Comparison of ENCODE assay signal across 1 cellular context in genomic region chr1:50930965-50931737, GRCh38.
TF ChIP-seq lines count a peak whose summit lies in the region.

No MANE protein-coding gene starts in this region.

TF ChIP-seq in K562, 482 proteins besides CTCF, POLR2A, EP300 and RAD21 (continued from another document):
- TF ChIP-seq BCLAF1 (IDR thresholded peaks at IDR 0.05; ENCODE audit: borderline replicate concordance in 1 of 2, control insufficient read depth in 1 of 2, low read depth in 2 of 2, low read length in 1 of 2) (no peak), ZNF175 (CRISPR knock-in tag; IDR thresholded peaks at IDR 0.05; ENCODE audit: low read depth) (no peak), SMAD4 (CRISPR knock-in tag; conservative IDR thresholded peaks at IDR 0.05) (0 out of 2 replicates have a peak, but pooled peaks have one; percentile 23), MCM2 (IDR thresholded peaks at IDR 0.05; ENCODE audit: low read depth) (no peak), BACH1 (tag; IDR thresholded peaks at IDR 0.05) (no peak), ZC3H8 (IDR thresholded peaks at IDR 0.05) (no peak), HNRNPK (IDR thresholded peaks at IDR 0.05; ENCODE audit: low read depth, low read length, poor library complexity, severe bottlenecking) (no peak), MITF (IDR thresholded peaks at IDR 0.05) (peak; percentile 56; the same call in 1 of the 2 replicates), MTA3 (IDR thresholded peaks at IDR 0.05; ENCODE audit: borderline replicate concordance) (no peak), KDM2B (CRISPR knock-in tag; IDR thresholded peaks at IDR 0.05) (no peak), BMI1 (IDR thresholded peaks at IDR 0.05; ENCODE audit: low read length) (no peak), BCL6 (CRISPR knock-in tag; IDR thresholded peaks at IDR 0.05) (no peak), POLR2AphosphoS2 (IDR thresholded peaks at IDR 0.05; ENCODE audit: low read length) (no peak), HIVEP1 (CRISPR knock-in tag; IDR thresholded peaks at IDR 0.05) (no peak), ZNF311 (CRISPR knock-in tag; IDR thresholded peaks at IDR 0.05) (no peak), AFF4 (CRISPR knock-in tag; IDR thresholded peaks at IDR 0.05) (no peak), XRCC3 (IDR thresholded peaks at IDR 0.05) (no peak), NR2C2 (CRISPR knock-in tag; IDR thresholded peaks at IDR 0.05) (no peak), NR2C2 (tag; IDR thresholded peaks at IDR 0.05) (no peak), ZBTB11 (CRISPR knock-in tag; IDR thresholded peaks at IDR 0.05) (no peak)
TF ChIP-seq in K562: peak in this region for 42.
